18 cellular contexts compared by ENCODE assay signal in the genomic region with DNA sequence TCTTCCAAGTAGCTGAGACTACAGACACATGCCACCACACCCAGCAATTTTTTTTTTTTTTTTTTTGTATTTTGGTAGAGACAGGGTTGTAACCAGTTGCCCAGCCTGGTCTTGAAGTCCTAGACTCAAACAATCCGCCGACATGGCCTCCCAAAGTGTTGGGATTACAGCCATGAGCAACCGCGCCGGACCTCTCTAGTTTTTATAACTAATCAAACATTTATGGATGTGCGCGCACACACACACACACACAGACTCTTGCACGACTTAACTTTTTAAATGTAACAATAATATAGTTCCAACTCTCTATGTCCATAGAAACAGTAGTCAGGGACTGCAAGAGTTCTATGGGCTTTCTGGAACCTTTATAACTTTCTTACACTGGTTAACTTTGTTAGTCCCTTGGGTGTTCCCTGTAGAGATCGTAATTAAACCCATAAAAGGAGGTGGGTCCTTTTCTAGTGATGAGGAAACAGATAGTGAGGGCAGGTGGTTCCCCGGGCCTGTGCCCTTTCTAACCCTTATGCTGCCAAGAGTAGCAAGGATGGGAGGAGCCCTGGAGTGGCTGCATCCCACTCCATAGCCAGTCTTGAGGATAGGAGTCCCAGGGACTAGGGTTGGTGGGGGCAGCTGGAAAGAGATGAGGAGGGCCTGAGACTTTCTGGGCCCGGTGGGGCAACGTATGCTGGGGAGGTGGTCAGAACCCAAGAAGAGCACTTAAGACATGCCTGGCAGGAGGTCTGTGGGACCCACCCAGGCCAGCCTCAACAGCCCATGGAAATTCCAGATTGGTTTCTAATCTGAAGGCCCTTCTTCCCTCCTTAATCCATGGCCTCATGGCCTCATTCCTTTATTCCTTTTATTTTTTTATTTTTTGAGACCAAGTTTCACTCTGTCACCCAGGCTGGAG. TPM values are rescaled to one million over a fixed set of nuclear protein-coding genes. Genes with fewer than 3 reads are reported as not detected.
"Had no signal": no experiment of that assay in that cellular context is flagged by ENCODE, and none has a peak within 500 bp of the region (broad histone marks: within the 10 kb centered on the region; RNA-seq: fewer than 3 reads in every experiment).

No MANE protein-coding gene starts in this region.

- H3K4me3 ChIP-seq: esophagus squamous epithelium, hepatocyte, lower lobe of right lung, prostate gland, right atrium auricular region, suprapubic skin, upper lobe of left lung had no signal

- DNase-seq: activated CD4-positive, alpha-beta T cell treated with anti-CD3 and anti-CD28 coated beads for 1 hour; activated gamma-delta T cell; activated T-cell treated with anti-CD3 and anti-CD28 coated beads, Interleukin-2, amount 50 U/mL, for 72 hours; cerebellar nuclear complex; effector CD8-positive, alpha-beta T cell; esophagus squamous epithelium; left cardiac atrium; lower lobe of right lung; T-helper 2 cell; upper lobe of left lung; WERI-Rb-1 had no signal

- H3K9me3 ChIP-seq: esophagus squamous epithelium, lower lobe of right lung, prostate gland, right atrium auricular region, suprapubic skin, upper lobe of left lung had no signal

- H3K36me3 ChIP-seq: prostate gland, WERI-Rb-1 had no signal

- H3K27me3 ChIP-seq: hepatocyte, right atrium auricular region, suprapubic skin, upper lobe of left lung had no signal

- ATAC-seq: activated T-cell treated with anti-CD3 and anti-CD28 coated beads, Interleukin-2, amount 50 U/mL, for 72 hours; left cardiac atrium; lower lobe of right lung had no signal

- H3K27ac ChIP-seq: hepatocyte, lower lobe of right lung, prostate gland, right atrium auricular region, suprapubic skin, WERI-Rb-1 had no signal

RNA-seq across cellular contexts. Expression of gene SFRP5, which starts 49.7 kb away (rescaled TPM):
- total RNA-seq: activated T-cell treated with anti-CD3 and anti-CD28 coated beads, Interleukin-2, amount 50 U/mL, for 72 hours; bronchial epithelial cell; endothelial cell of umbilical vein; osteoblast had no signal
